ENCODE assay signal across 17 cellular contexts in the genomic region with DNA sequence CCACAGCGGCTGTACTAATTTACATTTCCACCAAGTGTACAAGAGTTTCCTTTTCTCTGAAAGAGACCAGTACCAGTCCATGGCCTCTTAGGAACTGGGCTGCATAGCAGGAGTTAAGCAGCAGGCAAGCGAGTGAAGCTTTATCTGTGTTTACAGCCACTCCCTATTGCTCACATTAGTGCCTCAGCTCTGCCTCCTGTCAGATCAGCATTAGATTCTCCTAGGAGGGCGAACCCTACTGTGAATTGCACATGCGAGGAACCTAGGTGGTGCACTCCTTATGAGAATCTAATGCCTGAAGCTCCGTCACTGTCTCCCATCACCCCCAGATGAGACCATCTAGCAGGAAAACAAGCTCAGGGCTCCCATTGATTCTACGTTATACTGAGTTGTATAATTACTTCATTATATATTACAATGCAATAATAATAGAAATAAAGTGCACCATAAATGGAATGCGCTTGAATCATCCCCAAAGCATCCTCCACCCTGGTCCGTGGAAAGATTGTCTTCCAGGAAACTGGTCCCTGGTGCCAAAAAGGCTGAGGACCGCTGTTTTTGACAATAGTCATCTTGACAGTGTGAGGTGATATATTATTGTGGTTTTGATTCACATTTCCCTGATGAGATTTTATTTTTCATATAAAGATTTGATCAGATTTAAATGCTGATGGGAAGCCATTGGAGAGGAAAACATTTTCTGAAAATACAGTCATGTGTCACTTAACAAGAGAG. TPM values are rescaled to one million over a fixed set of nuclear protein-coding genes. Genes with fewer than 3 reads are reported as not detected.
A peak's percentile ranks its signal among the peaks of the same experiment; 100 is the strongest.
DNase-seq lines count a peak whose midpoint lies in the region; ATAC-seq, FAIRE-seq and TF ChIP-seq lines count a peak whose summit lies in the region.
"Had no signal": no experiment of that assay in that cellular context is flagged by ENCODE, and none has a peak within 500 bp of the region (broad histone marks: within the 10 kb centered on the region; RNA-seq: fewer than 3 reads in every experiment).

No MANE protein-coding gene starts in this region.

- no peak for FAIRE-seq in GM12892 (lab: Jason Lieb, UNC)

- TF ChIP-seq POLR2A in GM12892 (IDR thresholded peaks at IDR 0.05; ENCODE audit: low read depth, low read length), result no peak

- intact Hi-C loops in left colon (cut with DNase I, micrococcal nuclease), result no loop called here
- intact Hi-C loops in Right ventricle myocardium inferior (cut with DNase I), result no loop called here

- DNase-seq in EH (ENCODE audit: low read depth), result peak; percentile 78
- DNase-seq in M059J (ENCODE audit: low read depth), result peak; percentile 63
- peak; percentile 59 for DNase-seq in amniotic epithelial cell (ENCODE audit: low read depth)
- no peak for DNase-seq in left colon
- no peak for DNase-seq in Right ventricle myocardium inferior (ENCODE audit: missing footprints)
- no peak for DNase-seq in islet precursor cell
- no peak for DNase-seq in activated naive CD4-positive, alpha-beta T cell treated with Interleukin-2 at 50 U/mL for 16 hours
- DNase-seq in GM12892 (ENCODE audit: insufficient read length), result no peak
- DNase-seq: Caco-2; CD4-positive, CD25-positive, alpha-beta regulatory T cell; DMS153; NCI-H1092; NCI-H146; NCI-H2081; NCI-H510A treated with DMSO at 0.1 percent for 48 hours; Right ventricle myocardium superior had no signal

- ATAC-seq in left colon (peak; percentile 71), Right ventricle myocardium inferior (no peak)
- ATAC-seq: Panc1 had no signal

RNA-seq across cellular contexts. Expression of gene MRPS6, which starts 45.5 kb away (rescaled TPM):
- 46.3 and 72.1 TPM in 2 replicates for total RNA-seq in M059J (2014; rRNA removed; shearing (Covaris generic))
- total RNA-seq in left colon (10 to 100 TPM; 42.3 to 54.7 TPM), Right ventricle myocardium inferior (72.2 TPM)
- polyA plus RNA-seq in GM12892 (2012; ENCODE audit: missing spikeins), result 86.3 TPM

RNA-seq across cellular contexts. Expression of gene SLC5A3, which starts 45.5 kb away (rescaled TPM):
- total RNA-seq in M059J (2014; rRNA removed; shearing (Covaris generic)), result 21.8 and 33.2 TPM in 2 replicates
- total RNA-seq in left colon (10 to 100 TPM; 14.6 to 19.2 TPM), Right ventricle myocardium inferior (6.2 TPM)
- polyA plus RNA-seq in GM12892 (2012; ENCODE audit: missing spikeins), result 12.1 TPM

Comparison
In these comparisons a context has a peak if more than half of its experiments do, and no peak if none do; other contexts are left out.
1. DNase-seq: peak in EH (single experiment), M059J (single experiment) and amniotic epithelial cell (single experiment); none in left colon (0 of 2), Right ventricle myocardium inferior (single experiment), islet precursor cell (single experiment), activated naive CD4-positive, alpha-beta T cell treated with Interleukin-2 at 50 U/mL for 16 hours (single experiment) and GM12892 (single experiment).